ENCODE assay signal across 8 cellular contexts in the genomic region with DNA sequence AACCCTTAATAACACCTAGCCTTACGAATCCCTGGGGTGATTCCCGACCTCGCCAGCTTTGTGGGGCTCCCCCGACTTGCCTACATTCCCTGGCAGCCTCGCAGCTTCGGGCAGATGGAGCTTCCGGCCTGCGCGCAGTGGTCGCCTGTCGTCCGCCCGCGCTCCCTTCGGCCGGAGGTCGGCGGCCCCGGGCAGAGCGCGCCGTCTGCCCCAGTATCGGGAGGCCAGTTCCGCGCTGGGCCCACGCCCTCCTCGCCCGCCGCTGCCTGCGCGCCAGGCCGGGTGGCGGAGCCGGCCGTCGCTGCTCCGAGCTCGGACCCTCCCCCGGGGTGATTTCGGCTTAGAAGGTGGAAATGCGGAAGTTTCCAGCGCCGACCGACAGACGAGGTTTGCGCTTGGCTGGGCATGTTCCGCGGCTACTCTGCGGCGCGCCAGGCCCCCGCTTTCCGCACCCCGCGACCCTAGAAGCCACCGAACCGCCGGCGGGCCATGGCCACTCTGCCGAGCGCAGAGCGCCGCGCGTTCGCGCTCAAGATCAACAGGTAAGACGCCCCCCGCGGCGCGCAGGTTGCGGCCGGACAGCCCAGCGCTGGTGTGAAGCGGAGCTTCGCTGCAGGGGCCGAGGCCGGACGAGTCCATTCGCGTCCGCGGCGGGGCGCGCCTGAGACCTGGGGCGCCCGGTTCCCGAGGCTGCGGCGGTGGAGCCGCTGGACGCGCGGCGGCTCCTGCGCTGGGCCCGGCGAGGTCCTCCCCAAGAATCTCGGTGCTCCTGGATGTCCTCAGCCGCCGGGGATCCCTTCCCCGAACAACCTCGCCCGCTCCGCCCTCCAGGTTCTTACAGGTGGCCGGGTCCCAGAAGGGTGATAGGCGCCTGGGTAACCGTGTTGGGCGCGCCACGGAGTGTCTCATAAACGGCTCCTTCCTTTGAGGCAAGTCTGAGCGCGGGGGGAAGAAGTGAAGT. TPM values are rescaled to one million over a fixed set of nuclear protein-coding genes. Genes with fewer than 3 reads are reported as not detected.
A peak's percentile ranks its signal among the peaks of the same experiment; 100 is the strongest.
DNase-seq lines count a peak whose midpoint lies in the region; ATAC-seq and TF ChIP-seq lines count a peak whose summit lies in the region.

Gene DOCK8 (plus strand): TSS at position 378 of the 961 bp plus-strand sequence. CDS start 112 bp downstream, at position 490.

- no peak within 1 kb of the TSS for H3K4ac ChIP-seq in mesenchymal stem cell (ENCODE audit: low read depth in 1 of 2, low read length in 2 of 2)

- H3K4me3 ChIP-seq in GM06990 (replicated peaks; ENCODE audit: low read depth, low read length) (peak within 1 kb of the TSS; percentile 73), Loucy (ENCODE audit: low read length, poor library complexity, severe bottlenecking) (peak within 1 kb of the TSS; percentile 75), mesenchymal stem cell (ENCODE audit: insufficient read depth in 1 of 2, low read depth in 1 of 2, low read length in 2 of 2) (peak within 1 kb of the TSS; percentile 62 to 74)

- H3K14ac ChIP-seq in mesenchymal stem cell (ENCODE audit: low read length in 2 of 2), result peak within 1 kb of the TSS in 1 of 2 experiments; percentile 44

- TF ChIP-seq CTCF in GM06990 (IDR thresholded peaks at IDR 0.05; ENCODE audit: insufficient read depth, low read length, poor library complexity, severe bottlenecking) (peak; percentile 44), Loucy (conservative IDR thresholded peaks at IDR 0.05; ENCODE audit: low read length) (peak; percentile 59), HFFc6 (IDR thresholded peaks at IDR 0.05) (no peak)

- peaks cover 50% of the 10 kb centered on the region for H3K79me2 ChIP-seq in Loucy (ENCODE audit: insufficient read depth, low read length)

- no peak within 1 kb of the TSS for H2BK15ac ChIP-seq in mesenchymal stem cell (ENCODE audit: low read depth, poor library complexity, severe bottlenecking)

- H4K91ac ChIP-seq in mesenchymal stem cell (ENCODE audit: low read length), result no peak within 1 kb of the TSS

- peak within 1 kb of the TSS in 1 of 2 experiments; percentile 24 for H3K23ac ChIP-seq in mesenchymal stem cell (ENCODE audit: low read length in 2 of 2)

- peaks cover 9% of the 10 kb centered on the region; the same call in 1 of the 2 replicates for H3F3A ChIP-seq in Loucy (ENCODE audit: low read depth)

- peak within 1 kb of the TSS; percentile 98 for H3K27ac Mint-ChIP-seq in dendritic cell treated with granulocyte-macrophage colony-stimulating factor and Interleukin-4, amounts not matched to agents 40 ng/mL and 50 ng/mL, for 4 days
- no peak within 1 kb of the TSS for H3K27ac Mint-ChIP-seq in HFFc6

- no peaks in the 10 kb centered on the region for H3K9me2 ChIP-seq in Loucy (replicated peaks; ENCODE audit: low read depth, low read length)

- peak within 1 kb of the TSS; percentile 92 for H3K4me3 Mint-ChIP-seq in dendritic cell treated with granulocyte-macrophage colony-stimulating factor and Interleukin-4, amounts not matched to agents 40 ng/mL and 50 ng/mL, for 4 days
- H3K4me3 Mint-ChIP-seq in HFFc6, result no peak within 1 kb of the TSS

- H2BK12ac ChIP-seq in mesenchymal stem cell (ENCODE audit: low read length in 2 of 2), result no peak within 1 kb of the TSS

- peaks cover 17% of the 10 kb centered on the region for H3K36me3 Mint-ChIP-seq in dendritic cell treated with granulocyte-macrophage colony-stimulating factor and Interleukin-4, amounts not matched to agents 40 ng/mL and 50 ng/mL, for 4 days (ENCODE audit: low read depth)
- H3K36me3 Mint-ChIP-seq in HFFc6 (ENCODE audit: low read depth), result no peaks in the 10 kb centered on the region

- H2AK5ac ChIP-seq in mesenchymal stem cell (ENCODE audit: low read length, severe bottlenecking), result no peak within 1 kb of the TSS

- H3K27me3 Mint-ChIP-seq in dendritic cell treated with granulocyte-macrophage colony-stimulating factor and Interleukin-4, amounts not matched to agents 40 ng/mL and 50 ng/mL, for 4 days, result no peaks in the 10 kb centered on the region
- peaks cover 7% of the 10 kb centered on the region for H3K27me3 Mint-ChIP-seq in HFFc6 (ENCODE audit: insufficient read depth)

- ATAC-seq in GM21737 (IDR thresholded peaks at IDR 0.05; ENCODE audit: unreplicated experiment), result peak; percentile 87

- intact Hi-C loops in dendritic cell treated with granulocyte-macrophage colony-stimulating factor and Interleukin-4, amounts not matched to agents 40 ng/mL and 50 ng/mL, for 4 days (cut with micrococcal nuclease), result loop anchor here (2.0 to 5.0 kb wide), 3 partner anchors 32 to 82 kb away; no protein-coding TSS in a partner anchor

- no peak within 1 kb of the TSS for H3K18ac ChIP-seq in mesenchymal stem cell (ENCODE audit: low read depth in 1 of 2, low read length in 2 of 2)

- no peak within 1 kb of the TSS for H2BK5ac ChIP-seq in mesenchymal stem cell (ENCODE audit: low read depth, low read length, poor library complexity, severe bottlenecking)

- H3K27ac ChIP-seq in mesenchymal stem cell (ENCODE audit: low read length, poor library complexity, severe bottlenecking), result no peak within 1 kb of the TSS

- WGBS in mesenchymal stem cell, result 2% methylated on average over 111 of the region's 116 CpGs

- peaks cover 21% of the 10 kb centered on the region for H3K4me1 Mint-ChIP-seq in dendritic cell treated with granulocyte-macrophage colony-stimulating factor and Interleukin-4, amounts not matched to agents 40 ng/mL and 50 ng/mL, for 4 days (ENCODE audit: low read depth)
- no peaks in the 10 kb centered on the region for H3K4me1 Mint-ChIP-seq in HFFc6 (ENCODE audit: low read depth)

- H3K36me3 ChIP-seq in GM06990 (ENCODE audit: control insufficient read depth, insufficient read depth, low read length), result no peaks in the 10 kb centered on the region
- no peaks in the 10 kb centered on the region for H3K36me3 ChIP-seq in Loucy (ENCODE audit: insufficient read depth, low read length)
- no peaks in the 10 kb centered on the region for H3K36me3 ChIP-seq in mesenchymal stem cell (ENCODE audit: control insufficient read depth in 1 of 2, insufficient read depth in 2 of 2, low read depth in 1 of 2, low read length in 2 of 2)

- H3K9me3 Mint-ChIP-seq in dendritic cell treated with granulocyte-macrophage colony-stimulating factor and Interleukin-4, amounts not matched to agents 40 ng/mL and 50 ng/mL, for 4 days, result no peaks in the 10 kb centered on the region
- no peaks in the 10 kb centered on the region for H3K9me3 Mint-ChIP-seq in HFFc6

- H4K8ac ChIP-seq in mesenchymal stem cell (ENCODE audit: low read length), result no peak within 1 kb of the TSS

- no peaks in the 10 kb centered on the region for H4K20me1 ChIP-seq in Loucy (ENCODE audit: insufficient read depth, low read length, poor library complexity, severe bottlenecking)

- no peak within 1 kb of the TSS for H2BK120ac ChIP-seq in mesenchymal stem cell (ENCODE audit: low read depth, low read length)

- H3K27me3 ChIP-seq in GM06990 (replicated peaks; ENCODE audit: control insufficient read depth, insufficient read depth, low read length) (no peaks in the 10 kb centered on the region), Loucy (ENCODE audit: insufficient read depth, low read length, poor library complexity, severe bottlenecking) (no peaks in the 10 kb centered on the region), mesenchymal stem cell (ENCODE audit: control insufficient read depth in 1 of 2, insufficient read depth in 1 of 2, low read length in 2 of 2) (peaks cover 17 to 33% of the 10 kb centered on the region in 2 experiments)

- no peaks in the 10 kb centered on the region for H3K79me1 ChIP-seq in mesenchymal stem cell (replicated peaks; ENCODE audit: low read length, poor library complexity, severe bottlenecking)

- peak within 1 kb of the TSS; percentile 85 for H3K9ac ChIP-seq in Loucy (ENCODE audit: low read depth, low read length, poor library complexity, severe bottlenecking)
- H3K9ac ChIP-seq in mesenchymal stem cell (ENCODE audit: low read length), result peak within 1 kb of the TSS; percentile 55

- H2AFZ ChIP-seq in Loucy (ENCODE audit: low read length) (peak within 1 kb of the TSS; percentile 81), mesenchymal stem cell (ENCODE audit: low read depth, low read length) (peak within 1 kb of the TSS; percentile 91)

- DNase-seq in GM06990 (ENCODE audit: extremely low read depth, insufficient read length) (peak; percentile 90), mesenchymal stem cell (no peak), HFFc6 (no peak)
- DNase-seq in activated CD4-positive, alpha-beta T cell treated with anti-CD3 and anti-CD28 coated beads for 1 hour, result peak; percentile 33
- peak; percentile 42 to 44 for DNase-seq in stimulated activated CD8-positive, alpha-beta memory T cell treated with anti-CD3 and anti-CD28 coated beads, Interleukin-2, amount 100 ng/mL, for 48 hours (ENCODE audit: low read depth in 2 of 2)

- H3K9me3 ChIP-seq in Loucy (ENCODE audit: insufficient read depth, low read depth, low read length), result no peaks in the 10 kb centered on the region
- H3K9me3 ChIP-seq in mesenchymal stem cell (ENCODE audit: control insufficient read depth, low read length), result no peaks in the 10 kb centered on the region

- H3K4me1 ChIP-seq in Loucy (ENCODE audit: insufficient read depth, low read length, poor library complexity, severe bottlenecking) (peaks cover 42% of the 10 kb centered on the region), mesenchymal stem cell (ENCODE audit: control insufficient read depth, insufficient read depth, low read depth, low read length) (peaks cover 11% of the 10 kb centered on the region)

- peak within 1 kb of the TSS; percentile 90 for H3K4me2 ChIP-seq in Loucy (ENCODE audit: low read depth, low read length, poor library complexity, severe bottlenecking)
- peak within 1 kb of the TSS; percentile 100 for H3K4me2 ChIP-seq in mesenchymal stem cell (ENCODE audit: low read length, poor library complexity, severe bottlenecking)

RNA-seq across cellular contexts. Expression of gene DOCK8, which starts in this region (rescaled TPM):
- 0.01 TPM for polyA plus RNA-seq in mesenchymal stem cell (2013, experiment 1 of 2)
- polyA plus RNA-seq in mesenchymal stem cell (2013, experiment 2 of 2), result 0.01 TPM
- under 1 TPM; 0.05 to 0.34 (median 0.20) TPM for total RNA-seq in HFFc6 (2021; fragmentation: NEBNext Ultra II Directional; extraction: Animal tissue kit (Norgen Biotek cat#: 25700))

Comparison
In these comparisons a context has a peak if more than half of its experiments do, and no peak if none do; other contexts are left out.
1. DNase-seq: peak in GM06990 (single experiment), activated CD4-positive, alpha-beta T cell treated with anti-CD3 and anti-CD28 coated beads for 1 hour (single experiment) and stimulated activated CD8-positive, alpha-beta memory T cell treated with anti-CD3 and anti-CD28 coated beads, Interleukin-2, amount 100 ng/mL, for 48 hours (2 of 2); none in mesenchymal stem cell (single experiment) and HFFc6 (single experiment).
2. Peak in every context shown above with its lines, with median percentiles within 50 percentile points of each other: H3K4me3 ChIP-seq.